20 cellular contexts compared by ENCODE assay signal in the genomic region with DNA sequence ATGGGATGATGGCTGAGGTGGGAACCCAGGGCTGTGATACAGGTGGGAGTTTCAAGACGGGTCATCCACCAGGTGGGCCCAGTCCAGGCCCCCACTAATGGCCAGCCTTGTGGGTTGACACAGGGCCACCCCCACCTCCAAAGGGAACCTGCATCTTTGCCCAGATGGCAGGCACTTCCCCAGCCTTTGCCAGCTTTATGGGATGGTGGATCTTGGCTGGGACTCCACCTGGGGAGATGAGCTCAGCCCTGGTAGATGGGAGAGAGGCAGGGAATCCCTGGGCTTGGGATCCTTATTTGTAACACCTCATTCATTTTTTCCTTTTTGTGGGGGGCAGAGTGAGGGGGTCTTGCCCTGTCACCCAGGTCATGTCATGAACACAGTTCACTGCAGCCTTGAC. TPM values are rescaled to one million over a fixed set of nuclear protein-coding genes. Genes with fewer than 3 reads are reported as not detected.
DNase-seq lines count a peak whose midpoint lies in the region; ATAC-seq and TF ChIP-seq lines count a peak whose summit lies in the region.
"Had no signal": no experiment of that assay in that cellular context is flagged by ENCODE, and none has a peak within 500 bp of the region (broad histone marks: within the 10 kb centered on the region; RNA-seq: fewer than 3 reads in every experiment).

No MANE protein-coding gene starts in this region.

- H3K36me3 ChIP-seq in OCI-LY3 (replicated peaks; ENCODE audit: low read depth, low read length), result peaks cover 42% of the 10 kb centered on the region

- no peaks in the 10 kb centered on the region for H3K27me3 Mint-ChIP-seq in activated T-cell treated with anti-CD3 and anti-CD28 coated beads, Interleukin-2, amount 50 U/mL, for 24 hours
- H3K27me3 Mint-ChIP-seq in activated T-cell treated with anti-CD3 and anti-CD28 coated beads, Interleukin-2, amount 50 U/mL, for 4 hours (ENCODE audit: low read depth), result no peaks in the 10 kb centered on the region
- no peaks in the 10 kb centered on the region for H3K27me3 Mint-ChIP-seq in activated naive CD8-positive, alpha-beta T cell treated with anti-CD3 and anti-CD28 coated beads, Interleukin-2, amount 10 ng/mL, durations not matched to agents 7 days and 5 days
- H3K27me3 Mint-ChIP-seq in stimulated activated memory B cell treated with anti-CD40 and anti-IgM and Interleukin-4, amounts not matched to agents 10 μg/mL and 1 μg/mL and 100 μg/mL, for 72 hours, result no peaks in the 10 kb centered on the region
- H3K27me3 Mint-ChIP-seq in Calu3 (ENCODE audit: unreplicated experiment), result no peaks in the 10 kb centered on the region
- H3K27me3 Mint-ChIP-seq: activated naive CD8-positive, alpha-beta T cell had no signal

- peak overlapping the region; percentile 17; the same call in 1 of the 2 replicates for H3K9ac ChIP-seq in OCI-LY3 (ENCODE audit: low read length)
- H3K9ac ChIP-seq: SK-N-SH had no signal

- H3K79me2 ChIP-seq in OCI-LY3 (ENCODE audit: low read length), result peaks cover 35% of the 10 kb centered on the region

- CTCF ChIA-PET in Calu3 (lab: Charles Lee), result interaction anchor here (0.7 kb wide), 1 partner anchor 303 kb away, joined by 9 read pairs; no protein-coding TSS in a partner anchor

- intact Hi-C loops in head of caudate nucleus (cut with DNase I) (no loop called here), Calu3 (cut with micrococcal nuclease; ENCODE audit: unreplicated experiment) (no loop called here)

- H3K9me3 ChIP-seq in OCI-LY3 (ENCODE audit: insufficient read depth, low read length), result no peaks in the 10 kb centered on the region
- H3K9me3 ChIP-seq: SK-N-SH had no signal

- BruUV-seq in Calu3 (replicated peaks; lab: Mats Ljungman, UMichigan), result no TSS peak

- no peak for ATAC-seq in activated T-cell treated with anti-CD3 and anti-CD28 coated beads, Interleukin-2, amount 50 U/mL, for 4 hours
- ATAC-seq in activated naive CD8-positive, alpha-beta T cell treated with anti-CD3 and anti-CD28 coated beads, Interleukin-2, amount 10 ng/mL, durations not matched to agents 7 days and 5 days (ENCODE audit: low read depth), result no peak
- no peak for ATAC-seq in stimulated activated memory B cell treated with anti-CD40 and anti-IgM and Interleukin-4, amounts not matched to agents 10 μg/mL and 1 μg/mL and 100 μg/mL, for 72 hours
- ATAC-seq: HCT116 had no signal

- H3K27me3 ChIP-seq in OCI-LY3 (ENCODE audit: low read depth, low read length), result no peaks in the 10 kb centered on the region

- peaks cover 96% of the 10 kb centered on the region for H3K36me3 Mint-ChIP-seq in activated T-cell treated with anti-CD3 and anti-CD28 coated beads, Interleukin-2, amount 50 U/mL, for 24 hours (ENCODE audit: low read depth)
- peaks cover 29% of the 10 kb centered on the region for H3K36me3 Mint-ChIP-seq in activated T-cell treated with anti-CD3 and anti-CD28 coated beads, Interleukin-2, amount 50 U/mL, for 4 hours (ENCODE audit: insufficient read depth)
- peaks cover 6% of the 10 kb centered on the region for H3K36me3 Mint-ChIP-seq in activated naive CD8-positive, alpha-beta T cell treated with anti-CD3 and anti-CD28 coated beads, Interleukin-2, amount 10 ng/mL, durations not matched to agents 7 days and 5 days
- H3K36me3 Mint-ChIP-seq in stimulated activated memory B cell treated with anti-CD40 and anti-IgM and Interleukin-4, amounts not matched to agents 10 μg/mL and 1 μg/mL and 100 μg/mL, for 72 hours, result peaks cover 47% of the 10 kb centered on the region
- H3K36me3 Mint-ChIP-seq in Calu3 (ENCODE audit: insufficient read depth, unreplicated experiment), result no peaks in the 10 kb centered on the region

- H2AFZ ChIP-seq in OCI-LY3 (ENCODE audit: low read depth, low read length), result no peak overlapping the region

- H3K9me3 Mint-ChIP-seq in activated T-cell treated with anti-CD3 and anti-CD28 coated beads, Interleukin-2, amount 50 U/mL, for 24 hours, result no peaks in the 10 kb centered on the region
- H3K9me3 Mint-ChIP-seq in activated T-cell treated with anti-CD3 and anti-CD28 coated beads, Interleukin-2, amount 50 U/mL, for 4 hours, result no peaks in the 10 kb centered on the region
- H3K9me3 Mint-ChIP-seq in activated naive CD8-positive, alpha-beta T cell treated with anti-CD3 and anti-CD28 coated beads, Interleukin-2, amount 10 ng/mL, durations not matched to agents 7 days and 5 days, result no peaks in the 10 kb centered on the region
- H3K9me3 Mint-ChIP-seq in stimulated activated memory B cell treated with anti-CD40 and anti-IgM and Interleukin-4, amounts not matched to agents 10 μg/mL and 1 μg/mL and 100 μg/mL, for 72 hours, result no peaks in the 10 kb centered on the region
- H3K9me3 Mint-ChIP-seq in Calu3 (ENCODE audit: low read depth, unreplicated experiment), result no peaks in the 10 kb centered on the region
- H3K9me3 Mint-ChIP-seq: activated T-helper 1 cell treated with anti-CD3 and anti-CD28 coated beads, Interleukin-12 subunit alpha, Interleukin-12 subunit beta, Interleukin-2, Interleukin-4 antibody, amounts not matched to agents 30 ng/mL and 10 ng/mL and 1 ng/mL, durations not matched to agents 14 hours and 24 hours and 36 hours had no signal

- DNase-seq in activated T-cell treated with anti-CD3 and anti-CD28 coated beads, Interleukin-2, amount 50 U/mL, for 24 hours, result no peak
- DNase-seq in activated T-cell treated with anti-CD3 and anti-CD28 coated beads, Interleukin-2, amount 50 U/mL, for 4 hours, result no peak
- DNase-seq in activated naive CD8-positive, alpha-beta T cell treated with anti-CD3 and anti-CD28 coated beads, Interleukin-2, amount 10 ng/mL, durations not matched to agents 7 days and 5 days, result no peak
- DNase-seq in dedifferentiated amniotic fluid mesenchymal stem cell (ENCODE audit: extremely low spot score) (no peak), head of caudate nucleus (no peak), Calu3 (no peak)
- DNase-seq: activated CD4-positive, CD25-positive, alpha-beta regulatory T cell; mesendoderm; NCI-H1048; NCI-H187 treated with DMSO at 0.1 percent for 48 hours; NCI-H69; nucleus accumbens; SK-N-SH; stimulated activated CD4-positive, alpha-beta T cell treated with anti-CD3 and anti-CD28 coated beads, Interleukin-1b, Interleukin-23, amount 100 ng/mL, for 48 hours had no signal

- no peaks in the 10 kb centered on the region for H4K20me1 ChIP-seq in OCI-LY3 (ENCODE audit: insufficient read depth, low read length)

- H3K4me1 ChIP-seq in OCI-LY3 (ENCODE audit: low read length), result peaks cover 97% of the 10 kb centered on the region

- H3K4me2 ChIP-seq in OCI-LY3 (ENCODE audit: low read length), result no peak overlapping the region
- H3K4me2 ChIP-seq: SK-N-SH had no signal

- POLR2A ChIA-PET in activated naive CD8-positive, alpha-beta T cell treated with anti-CD3 and anti-CD28 coated beads, Interleukin-2, amount 10 ng/mL, durations not matched to agents 7 days and 5 days (lab: Charles Lee), result interaction anchor here (0.9 kb wide), 1 partner anchor 13 kb away, joined by 5 read pairs; no protein-coding TSS in a partner anchor

- no peak overlapping the region for H3K4me3 Mint-ChIP-seq in activated T-cell treated with anti-CD3 and anti-CD28 coated beads, Interleukin-2, amount 50 U/mL, for 24 hours
- H3K4me3 Mint-ChIP-seq in activated T-cell treated with anti-CD3 and anti-CD28 coated beads, Interleukin-2, amount 50 U/mL, for 4 hours, result no peak overlapping the region
- H3K4me3 Mint-ChIP-seq in activated naive CD8-positive, alpha-beta T cell treated with anti-CD3 and anti-CD28 coated beads, Interleukin-2, amount 10 ng/mL, durations not matched to agents 7 days and 5 days, result no peak overlapping the region
- no peak overlapping the region for H3K4me3 Mint-ChIP-seq in stimulated activated memory B cell treated with anti-CD40 and anti-IgM and Interleukin-4, amounts not matched to agents 10 μg/mL and 1 μg/mL and 100 μg/mL, for 72 hours
- no peak overlapping the region for H3K4me3 Mint-ChIP-seq in Calu3 (ENCODE audit: low read depth, unreplicated experiment)
- H3K4me3 Mint-ChIP-seq: activated naive CD8-positive, alpha-beta T cell; activated T-helper 1 cell treated with anti-CD3 and anti-CD28 coated beads, Interleukin-12 subunit alpha, Interleukin-12 subunit beta, Interleukin-2, Interleukin-4 antibody, amounts not matched to agents 30 ng/mL and 10 ng/mL and 1 ng/mL, durations not matched to agents 14 hours and 24 hours and 36 hours had no signal

- peaks cover 87% of the 10 kb centered on the region for H3K4me1 Mint-ChIP-seq in activated T-cell treated with anti-CD3 and anti-CD28 coated beads, Interleukin-2, amount 50 U/mL, for 24 hours (ENCODE audit: low read depth)
- peaks cover 81% of the 10 kb centered on the region for H3K4me1 Mint-ChIP-seq in activated T-cell treated with anti-CD3 and anti-CD28 coated beads, Interleukin-2, amount 50 U/mL, for 4 hours (ENCODE audit: low read depth)
- peaks cover 28% of the 10 kb centered on the region for H3K4me1 Mint-ChIP-seq in activated naive CD8-positive, alpha-beta T cell treated with anti-CD3 and anti-CD28 coated beads, Interleukin-2, amount 10 ng/mL, durations not matched to agents 7 days and 5 days
- H3K4me1 Mint-ChIP-seq in stimulated activated memory B cell treated with anti-CD40 and anti-IgM and Interleukin-4, amounts not matched to agents 10 μg/mL and 1 μg/mL and 100 μg/mL, for 72 hours, result peaks cover 100% of the 10 kb centered on the region
- H3K4me1 Mint-ChIP-seq in Calu3 (ENCODE audit: low read depth, unreplicated experiment), result peaks cover 4% of the 10 kb centered on the region

- no peak for TF ChIP-seq CTCF in OCI-LY3 (IDR thresholded peaks at IDR 0.05; ENCODE audit: low read depth, low read length)
- no peak for TF ChIP-seq CTCF in Calu3 (IDR thresholded peaks at IDR 0.05; ENCODE audit: unreplicated experiment)

- H3K27ac ChIP-seq in OCI-LY3 (ENCODE audit: low read length), result peak overlapping the region; percentile 99
- H3K27ac ChIP-seq: RWPE1 had no signal

- H3K4me3 ChIP-seq in OCI-LY3 (ENCODE audit: low read length), result no peak overlapping the region

- peak overlapping the region; percentile 64 for H3K27ac Mint-ChIP-seq in activated T-cell treated with anti-CD3 and anti-CD28 coated beads, Interleukin-2, amount 50 U/mL, for 24 hours
- peak overlapping the region; percentile 27 for H3K27ac Mint-ChIP-seq in activated naive CD8-positive, alpha-beta T cell treated with anti-CD3 and anti-CD28 coated beads, Interleukin-2, amount 10 ng/mL, durations not matched to agents 7 days and 5 days
- peak overlapping the region; percentile 91 for H3K27ac Mint-ChIP-seq in stimulated activated memory B cell treated with anti-CD40 and anti-IgM and Interleukin-4, amounts not matched to agents 10 μg/mL and 1 μg/mL and 100 μg/mL, for 72 hours
- no peak overlapping the region for H3K27ac Mint-ChIP-seq in Calu3 (ENCODE audit: unreplicated experiment)

RNA-seq across cellular contexts. Expression of gene CD82, which starts 33.4 kb away (rescaled TPM):
- 100 to 1,000 TPM; 364 to 594 (median 428) TPM for total RNA-seq in activated T-cell treated with anti-CD3 and anti-CD28 coated beads, Interleukin-2, amount 50 U/mL, for 4 hours
- 10 to 100 TPM; 71.9 to 80.2 TPM for total RNA-seq in activated naive CD8-positive, alpha-beta T cell treated with anti-CD3 and anti-CD28 coated beads, Interleukin-2, amount 10 ng/mL, durations not matched to agents 7 days and 5 days
- total RNA-seq in Calu3 (2022), result 26.4 and 32.6 TPM in 2 replicates

Comparison
In these comparisons a context has a peak if more than half of its experiments do, and no peak if none do; other contexts are left out.
1. RNA of gene CD82, which starts 33.4 kb away (total RNA-seq): 364 to 594 TPM in activated T-cell treated with anti-CD3 and anti-CD28 coated beads, Interleukin-2, amount 50 U/mL, for 4 hours; 71.9 to 80.2 TPM in activated naive CD8-positive, alpha-beta T cell treated with anti-CD3 and anti-CD28 coated beads, Interleukin-2, amount 10 ng/mL, durations not matched to agents 7 days and 5 days and 26.4 to 32.6 TPM in Calu3; every median in the first group is over 4 times any median in the second.